ENCODE assay signal across 1 cellular context in the genomic region with DNA sequence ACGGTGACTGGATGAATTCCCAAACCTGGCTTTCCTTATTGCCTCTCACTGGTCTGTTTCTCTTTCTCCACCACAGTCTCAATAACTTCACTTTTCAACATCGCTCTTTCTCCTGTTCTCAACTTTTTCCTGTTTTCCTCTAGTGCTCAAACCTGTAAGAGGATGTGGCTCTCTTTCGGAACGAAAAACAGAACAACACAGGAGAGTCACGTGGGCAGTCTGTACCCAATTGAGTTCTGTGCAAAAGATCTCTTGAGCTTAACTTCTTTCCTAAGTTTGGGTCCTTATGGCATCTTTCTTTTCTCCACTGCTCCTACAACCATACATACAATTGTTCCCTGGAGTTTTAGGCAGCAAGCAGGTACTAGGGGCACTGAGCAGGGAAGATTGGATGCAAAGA.
TF ChIP-seq lines count a peak whose summit lies in the region.

No MANE protein-coding gene starts in this region.

TF ChIP-seq in A549, 52 proteins besides CTCF, POLR2A, EP300 and RAD21 (continued from another document):
- TF ChIP-seq NR3C1 (IDR thresholded peaks at IDR 0.05): no peak
- TF ChIP-seq KDM5A (IDR thresholded peaks at IDR 0.05): no peak
- 0 out of 2 replicates have a peak, but pooled peaks have one; percentile 2 for TF ChIP-seq FOXS1 (CRISPR knock-in tag; IDR thresholded peaks at IDR 0.05)
- 0 out of 2 replicates have a peak, but pooled peaks have one; percentile 14 for TF ChIP-seq EHF (CRISPR knock-in tag; IDR thresholded peaks at IDR 0.05)
- TF ChIP-seq CHD2 (IDR thresholded peaks at IDR 0.05; ENCODE audit: low read length, partially characterized antibody): no peak
- TF ChIP-seq SREBF2 (IDR thresholded peaks at IDR 0.05): no peak
- no peak for TF ChIP-seq KDM1A (IDR thresholded peaks at IDR 0.05; ENCODE audit: low read depth)
- no peak for TF ChIP-seq CBX8 (IDR thresholded peaks at IDR 0.05)
- TF ChIP-seq, protein P1, sequence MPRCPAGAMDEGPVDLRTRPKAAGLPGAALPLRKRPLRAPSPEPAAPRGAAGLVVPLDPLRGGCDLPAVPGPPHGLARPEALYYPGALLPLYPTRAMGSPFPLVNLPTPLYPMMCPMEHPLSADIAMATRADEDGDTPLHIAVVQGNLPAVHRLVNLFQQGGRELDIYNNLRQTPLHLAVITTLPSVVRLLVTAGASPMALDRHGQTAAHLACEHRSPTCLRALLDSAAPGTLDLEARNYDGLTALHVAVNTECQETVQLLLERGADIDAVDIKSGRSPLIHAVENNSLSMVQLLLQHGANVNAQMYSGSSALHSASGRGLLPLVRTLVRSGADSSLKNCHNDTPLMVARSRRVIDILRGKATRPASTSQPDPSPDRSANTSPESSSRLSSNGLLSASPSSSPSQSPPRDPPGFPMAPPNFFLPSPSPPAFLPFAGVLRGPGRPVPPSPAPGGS (IDR thresholded peaks at IDR 0.05): no peak
- no peak for TF ChIP-seq SMC3 (IDR thresholded peaks at IDR 0.05)
- TF ChIP-seq HOXA7 (CRISPR knock-in tag; IDR thresholded peaks at IDR 0.05): no peak
- TF ChIP-seq CEBPB (IDR thresholded peaks at IDR 0.05): no peak
- no peak for TF ChIP-seq FOSB (CRISPR knock-in tag; IDR thresholded peaks at IDR 0.05)
- TF ChIP-seq, protein P2, sequence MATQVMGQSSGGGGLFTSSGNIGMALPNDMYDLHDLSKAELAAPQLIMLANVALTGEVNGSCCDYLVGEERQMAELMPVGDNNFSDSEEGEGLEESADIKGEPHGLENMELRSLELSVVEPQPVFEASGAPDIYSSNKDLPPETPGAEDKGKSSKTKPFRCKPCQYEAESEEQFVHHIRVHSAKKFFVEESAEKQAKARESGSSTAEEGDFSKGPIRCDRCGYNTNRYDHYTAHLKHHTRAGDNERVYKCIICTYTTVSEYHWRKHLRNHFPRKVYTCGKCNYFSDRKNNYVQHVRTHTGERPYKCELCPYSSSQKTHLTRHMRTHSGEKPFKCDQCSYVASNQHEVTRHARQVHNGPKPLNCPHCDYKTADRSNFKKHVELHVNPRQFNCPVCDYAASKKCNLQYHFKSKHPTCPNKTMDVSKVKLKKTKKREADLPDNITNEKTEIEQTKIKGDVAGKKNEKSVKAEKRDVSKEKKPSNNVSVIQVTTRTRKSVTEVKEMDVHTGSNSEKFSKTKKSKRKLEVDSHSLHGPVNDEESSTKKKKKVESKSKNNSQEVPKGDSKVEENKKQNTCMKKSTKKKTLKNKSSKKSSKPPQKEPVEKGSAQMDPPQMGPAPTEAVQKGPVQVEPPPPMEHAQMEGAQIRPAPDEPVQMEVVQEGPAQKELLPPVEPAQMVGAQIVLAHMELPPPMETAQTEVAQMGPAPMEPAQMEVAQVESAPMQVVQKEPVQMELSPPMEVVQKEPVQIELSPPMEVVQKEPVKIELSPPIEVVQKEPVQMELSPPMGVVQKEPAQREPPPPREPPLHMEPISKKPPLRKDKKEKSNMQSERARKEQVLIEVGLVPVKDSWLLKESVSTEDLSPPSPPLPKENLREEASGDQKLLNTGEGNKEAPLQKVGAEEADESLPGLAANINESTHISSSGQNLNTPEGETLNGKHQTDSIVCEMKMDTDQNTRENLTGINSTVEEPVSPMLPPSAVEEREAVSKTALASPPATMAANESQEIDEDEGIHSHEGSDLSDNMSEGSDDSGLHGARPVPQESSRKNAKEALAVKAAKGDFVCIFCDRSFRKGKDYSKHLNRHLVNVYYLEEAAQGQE (IDR thresholded peaks at IDR 0.05): no peak
- TF ChIP-seq TFCP2L1 (CRISPR knock-in tag; IDR thresholded peaks at IDR 0.05): no peak
- no peak for TF ChIP-seq TP53 (CRISPR knock-in tag; IDR thresholded peaks at IDR 0.05)
- TF ChIP-seq FOSL2 (IDR thresholded peaks at IDR 0.05): no peak
- TF ChIP-seq FOSL2 (CRISPR knock-in tag; IDR thresholded peaks at IDR 0.05): no peak
- TF ChIP-seq, protein P3, sequence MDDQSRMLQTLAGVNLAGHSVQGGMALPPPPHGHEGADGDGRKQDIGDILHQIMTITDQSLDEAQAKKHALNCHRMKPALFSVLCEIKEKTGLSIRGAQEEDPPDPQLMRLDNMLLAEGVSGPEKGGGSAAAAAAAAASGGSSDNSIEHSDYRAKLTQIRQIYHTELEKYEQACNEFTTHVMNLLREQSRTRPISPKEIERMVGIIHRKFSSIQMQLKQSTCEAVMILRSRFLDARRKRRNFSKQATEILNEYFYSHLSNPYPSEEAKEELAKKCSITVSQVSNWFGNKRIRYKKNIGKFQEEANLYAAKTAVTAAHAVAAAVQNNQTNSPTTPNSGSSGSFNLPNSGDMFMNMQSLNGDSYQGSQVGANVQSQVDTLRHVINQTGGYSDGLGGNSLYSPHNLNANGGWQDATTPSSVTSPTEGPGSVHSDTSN (IDR thresholded peaks at IDR 0.05): no peak
- no peak for TF ChIP-seq PHF8 (IDR thresholded peaks at IDR 0.05; ENCODE audit: borderline replicate concordance, low read depth)
